13 cellular contexts compared by ENCODE assay signal in genomic region chr10:44723654-44724053, GRCh38.
A peak's percentile ranks its signal among the peaks of the same experiment; 100 is the strongest.
DNase-seq lines count a peak whose midpoint lies in the region; ATAC-seq and TF ChIP-seq lines count a peak whose summit lies in the region.
"Had no signal": no experiment of that assay in that cellular context is flagged by ENCODE, and none has a peak within 500 bp of the region (broad histone marks: within the 10 kb centered on the region; RNA-seq: fewer than 3 reads in every experiment).

No MANE protein-coding gene starts in this region.

- DNase-seq in GM04503 (ENCODE audit: low read depth): peak; percentile 54
- peak; percentile 38 to 76 for DNase-seq in ascending aorta (ENCODE audit: low spot score in 2 of 2)
- peak; percentile 32 for DNase-seq in left ventricle myocardium inferior
- no peak for DNase-seq in stimulated activated naive B cell treated with anti-CD40 and anti-IgM and Interleukin-4, amounts not matched to agents 10 μg/mL and 1 μg/mL and 100 μg/mL, for 72 hours
- DNase-seq in GF-D8 (lab: John Stamatoyannopoulos, UW): no peak
- no peak for DNase-seq in DMS53 treated with DMSO at 0.1 percent for 48 hours (lab: John Stamatoyannopoulos, UW; ENCODE audit: unreplicated experiment)
- DNase-seq: activated T-cell treated with anti-CD3 and anti-CD28 coated beads for 4 hours, NCI-H524 treated with DMSO at 0.1 percent for 48 hours, SHP77 had no signal

- peaks cover 5 to 10% of the 10 kb centered on the region in 2 donors for H3K9me3 Mint-ChIP-seq in stimulated activated naive B cell treated with anti-CD40 and anti-IgM and Interleukin-4, amounts not matched to agents 10 μg/mL and 1 μg/mL and 100 μg/mL, for 72 hours
- H3K9me3 Mint-ChIP-seq: GM23338 had no signal

- no peak overlapping the region for H3K27ac Mint-ChIP-seq in stimulated activated naive B cell treated with anti-CD40 and anti-IgM and Interleukin-4, amounts not matched to agents 10 μg/mL and 1 μg/mL and 100 μg/mL, for 72 hours
- H3K27ac Mint-ChIP-seq: GM23338, mesothelial cell of epicardium had no signal

- intact Hi-C loops in ascending aorta (cut with DNase I) (loop anchor here (5.0 kb wide), 3 partner anchors 61 to 1051 kb away; no protein-coding TSS in a partner anchor), left ventricle myocardium inferior (cut with micrococcal nuclease) (no loop called here)

- no peak for TF ChIP-seq CTCF in ascending aorta (IDR thresholded peaks at IDR 0.05)
- TF ChIP-seq CTCF in left ventricle myocardium inferior (IDR thresholded peaks at IDR 0.05; ENCODE audit: borderline replicate concordance): no peak

- H3K9me3 ChIP-seq in ascending aorta (peaks cover 0 to 3% of the 10 kb centered on the region in 2 donors), left ventricle myocardium inferior (replicated peaks) (peaks cover 21% of the 10 kb centered on the region)

- no peaks in the 10 kb centered on the region for H3K36me3 ChIP-seq in ascending aorta
- no peaks in the 10 kb centered on the region for H3K36me3 ChIP-seq in left ventricle myocardium inferior

- H3K27ac ChIP-seq in ascending aorta (peak overlapping the region in 1 of 2 donors; percentile 36), left ventricle myocardium inferior (replicated peaks) (no peak overlapping the region)

- peaks cover 16 to 35% of the 10 kb centered on the region in 2 donors for H3K4me1 Mint-ChIP-seq in stimulated activated naive B cell treated with anti-CD40 and anti-IgM and Interleukin-4, amounts not matched to agents 10 μg/mL and 1 μg/mL and 100 μg/mL, for 72 hours

- peaks cover 0 to 2% of the 10 kb centered on the region in 2 donors for H3K36me3 Mint-ChIP-seq in stimulated activated naive B cell treated with anti-CD40 and anti-IgM and Interleukin-4, amounts not matched to agents 10 μg/mL and 1 μg/mL and 100 μg/mL, for 72 hours
- H3K36me3 Mint-ChIP-seq: mesothelial cell of epicardium had no signal

- no peak overlapping the region for H3K4me3 Mint-ChIP-seq in stimulated activated naive B cell treated with anti-CD40 and anti-IgM and Interleukin-4, amounts not matched to agents 10 μg/mL and 1 μg/mL and 100 μg/mL, for 72 hours
- H3K4me3 Mint-ChIP-seq: GM23338, mesothelial cell of epicardium had no signal

- H3K27me3 Mint-ChIP-seq in stimulated activated naive B cell treated with anti-CD40 and anti-IgM and Interleukin-4, amounts not matched to agents 10 μg/mL and 1 μg/mL and 100 μg/mL, for 72 hours: peaks cover 8 to 24% of the 10 kb centered on the region in 2 donors

- ATAC-seq in stimulated activated naive B cell treated with anti-CD40 and anti-IgM and Interleukin-4, amounts not matched to agents 10 μg/mL and 1 μg/mL and 100 μg/mL, for 72 hours (replicated peaks): peak; percentile 39 to 47
- ATAC-seq in GM19467 (IDR thresholded peaks at IDR 0.05; ENCODE audit: unreplicated experiment) (no peak), GM19395 (IDR thresholded peaks at IDR 0.05; ENCODE audit: unreplicated experiment) (no peak)
- ATAC-seq: GM23338 had no signal

- H3K4me1 ChIP-seq in ascending aorta: peaks cover 3 to 20% of the 10 kb centered on the region in 2 donors
- peaks cover 20% of the 10 kb centered on the region for H3K4me1 ChIP-seq in left ventricle myocardium inferior

- H3K27me3 ChIP-seq in ascending aorta (no peaks in the 10 kb centered on the region), left ventricle myocardium inferior (ENCODE audit: low read depth) (no peaks in the 10 kb centered on the region)

- H3K4me3 ChIP-seq in ascending aorta: no peak overlapping the region
- H3K4me3 ChIP-seq in left ventricle myocardium inferior: no peak overlapping the region
- H3K4me3 ChIP-seq: GM23338 had no signal

Comparison
In these comparisons a context has a peak if more than half of its experiments do, and no peak if none do; other contexts are left out.
1. DNase-seq: peak in GM04503 (single experiment), ascending aorta (2 of 2) and left ventricle myocardium inferior (single experiment); none in stimulated activated naive B cell treated with anti-CD40 and anti-IgM and Interleukin-4, amounts not matched to agents 10 μg/mL and 1 μg/mL and 100 μg/mL, for 72 hours (single experiment), GF-D8 (single experiment) and DMS53 treated with DMSO at 0.1 percent for 48 hours (single experiment).
2. ATAC-seq: peak in stimulated activated naive B cell treated with anti-CD40 and anti-IgM and Interleukin-4, amounts not matched to agents 10 μg/mL and 1 μg/mL and 100 μg/mL, for 72 hours (2 of 2); none in GM19467 (single experiment) and GM19395 (single experiment).